Comparison of ENCODE assay signal across 31 cellular contexts in genomic region chr4:155228713-155229112, GRCh38. TPM values are rescaled to one million over a fixed set of nuclear protein-coding genes. Genes with fewer than 3 reads are reported as not detected.
"Had no signal": no experiment of that assay in that cellular context is flagged by ENCODE, and none has a peak within 500 bp of the region (broad histone marks: within the 10 kb centered on the region; RNA-seq: fewer than 3 reads in every experiment).

No MANE protein-coding gene starts in this region.

- H3K9me3 ChIP-seq: colonic mucosa, esophagus squamous epithelium, gastrocnemius medialis, heart right ventricle, left lung, lower lobe of right lung, mucosa of descending colon had no signal

- H3K4me1 ChIP-seq: colonic mucosa, esophagus squamous epithelium, gastrocnemius medialis, heart right ventricle, left lung, lower lobe of right lung had no signal

- DNase-seq: colonic mucosa; cortex of kidney; effector CD8-positive, alpha-beta T cell; effector memory CD8-positive, alpha-beta T cell; endodermal cell; erythroblast; esophagus squamous epithelium; foreskin fibroblast; foreskin melanocyte; gastrocnemius medialis; glutamatergic neuron; head of caudate nucleus; heart right ventricle; hippocampal formation; left cardiac atrium; left lung; left ventricle myocardium superior; lower lobe of right lung; mesenchymal stem cell; mucosa of descending colon; naive B cell had no signal

- H3K4me3 ChIP-seq: colonic mucosa, esophagus squamous epithelium, gastrocnemius medialis, heart right ventricle, left lung, lower lobe of right lung, mucosa of descending colon had no signal

- H3K27me3 ChIP-seq: colonic mucosa, esophagus squamous epithelium, gastrocnemius medialis, heart right ventricle, left lung had no signal

- H3K27ac ChIP-seq: colonic mucosa, epithelial cell of prostate, esophagus squamous epithelium, gastrocnemius medialis, heart right ventricle, left lung, lower lobe of right lung had no signal

- H3K36me3 ChIP-seq: colonic mucosa, esophagus squamous epithelium, gastrocnemius medialis, heart right ventricle, left lung, lower lobe of right lung had no signal

RNA-seq across cellular contexts. Expression of gene NPY2R, which starts 20.3 kb away (rescaled TPM):
- total RNA-seq: dermis microvascular lymphatic vessel endothelial cell, endodermal cell, esophagus mucosa, esophagus squamous epithelium, gastrocnemius medialis, glomerular endothelial cell, heart right ventricle, kidney epithelial cell, left ventricle myocardium superior, lung microvascular endothelial cell, mesenteric fat pad, mesothelial cell of epicardium, myocyte had no signal
- polyA plus RNA-seq: keratinocyte had no signal
